10 cellular contexts compared by ENCODE assay signal in genomic region chr4:141046255-141046654, GRCh38.
A peak's percentile ranks its signal among the peaks of the same experiment; 100 is the strongest.
DNase-seq lines count a peak whose midpoint lies in the region; ATAC-seq and TF ChIP-seq lines count a peak whose summit lies in the region.
"Had no signal": no experiment of that assay in that cellular context is flagged by ENCODE, and none has a peak within 500 bp of the region (broad histone marks: within the 10 kb centered on the region; RNA-seq: fewer than 3 reads in every experiment).

No MANE protein-coding gene starts in this region.

- no peak overlapping the region for H4K8ac ChIP-seq in mesendoderm (ENCODE audit: low read depth, low read length)

- H3K4me3 ChIP-seq in AG04449 (ENCODE audit: low read depth, low read length) (no peak overlapping the region), epithelial cell of esophagus (ENCODE audit: low read length) (no peak overlapping the region), mesendoderm (ENCODE audit: low read length) (no peak overlapping the region), prostate gland (no peak overlapping the region), suprapubic skin (no peak overlapping the region)
- H3K4me3 ChIP-seq: BLaER1 treated with 17β-estradiol and CSF1 and Interleukin-3, amounts not matched to agents 10 nM and 100 nM had no signal

- POLR2A ChIA-PET in AG04449 (lab: Yijun Ruan, JAX), result interaction anchor here (0.7 to 1.2 kb wide), 4 partner anchors 9 to 151 kb away, joined by 3 to 6 read pairs (median 4); no protein-coding TSS in a partner anchor

- H3K56ac ChIP-seq in mesendoderm (ENCODE audit: low read length), result no peak overlapping the region

- DNase-seq in AG04449 (ENCODE audit: low read depth, low spot score) (peak; percentile 98), M059J (ENCODE audit: low read depth) (peak; percentile 92), epithelial cell of esophagus (ENCODE audit: low read depth) (peak; percentile 93), mesendoderm (peak; percentile 9), prostate gland (ENCODE audit: low spot score) (no peak), DMS53 treated with DMSO at 0.1 percent for 48 hours (lab: John Stamatoyannopoulos, UW; ENCODE audit: unreplicated experiment) (no peak), suprapubic skin (ENCODE audit: low spot score in 2 of 2) (no peak)
- DNase-seq: midbrain had no signal

- CTCF ChIA-PET in AG04449 (lab: Yijun Ruan, JAX), result interaction anchor here (0.8 to 1.6 kb wide), 3 partner anchors 11 to 187 kb away, joined by 3 to 4 read pairs (median 4); no protein-coding TSS in a partner anchor

- H3K79me1 ChIP-seq in mesendoderm (ENCODE audit: low read length), result no peaks in the 10 kb centered on the region

- H3K27me3 ChIP-seq in mesendoderm (ENCODE audit: insufficient read depth, low read length, poor library complexity) (no peaks in the 10 kb centered on the region), prostate gland (replicated peaks; ENCODE audit: insufficient read depth) (no peaks in the 10 kb centered on the region), suprapubic skin (no peaks in the 10 kb centered on the region)
- H3K27me3 ChIP-seq: BLaER1 treated with 17β-estradiol and CSF1 and Interleukin-3, amounts not matched to agents 10 nM and 100 nM had no signal

- no peak for TF ChIP-seq CTCF in AG04449 (IDR thresholded peaks at IDR 0.05; ENCODE audit: insufficient read depth, low read length, missing control alignments)
- TF ChIP-seq CTCF in epithelial cell of esophagus (IDR thresholded peaks at IDR 0.05; ENCODE audit: insufficient read depth, low read depth, low read length, missing control alignments), result no peak
- TF ChIP-seq CTCF in prostate gland (IDR thresholded peaks at IDR 0.05), result no peak
- no peak for TF ChIP-seq CTCF in suprapubic skin (IDR thresholded peaks at IDR 0.05)

- H3K4me2 ChIP-seq in mesendoderm (ENCODE audit: low read length), result no peak overlapping the region
- H3K4me2 ChIP-seq: BLaER1 treated with 17β-estradiol and CSF1 and Interleukin-3, amounts not matched to agents 10 nM and 100 nM had no signal

- H3K9me3 ChIP-seq in prostate gland (no peaks in the 10 kb centered on the region), suprapubic skin (no peaks in the 10 kb centered on the region)

- H3K79me2 ChIP-seq in mesendoderm (ENCODE audit: control insufficient read depth, insufficient read depth, low read length), result no peaks in the 10 kb centered on the region

- no peak overlapping the region for H3K23ac ChIP-seq in mesendoderm (ENCODE audit: low read length)

- H3K4me1 ChIP-seq in mesendoderm (ENCODE audit: control insufficient read depth, low read depth, low read length) (no peaks in the 10 kb centered on the region), prostate gland (replicated peaks) (no peaks in the 10 kb centered on the region), suprapubic skin (no peaks in the 10 kb centered on the region)
- H3K4me1 ChIP-seq: BLaER1 treated with 17β-estradiol and CSF1 and Interleukin-3, amounts not matched to agents 10 nM and 100 nM had no signal

- H4K5ac ChIP-seq in mesendoderm (ENCODE audit: low read length), result no peak overlapping the region

- no peak overlapping the region for H2AK5ac ChIP-seq in mesendoderm (ENCODE audit: low read length)

- no peak overlapping the region for H3K18ac ChIP-seq in mesendoderm (ENCODE audit: low read length)

- H3K4ac ChIP-seq in mesendoderm (ENCODE audit: low read depth, low read length), result no peak overlapping the region

- no peak for TF ChIP-seq POLR2A in prostate gland (IDR thresholded peaks at IDR 0.05)
- TF ChIP-seq POLR2A in suprapubic skin (IDR thresholded peaks at IDR 0.05), result no peak

- no peak overlapping the region for H3K27ac ChIP-seq in mesendoderm (ENCODE audit: low read depth, low read length)
- H3K27ac ChIP-seq in prostate gland, result no peak overlapping the region
- no peak overlapping the region for H3K27ac ChIP-seq in suprapubic skin
- H3K27ac ChIP-seq: BLaER1 treated with 17β-estradiol and CSF1 and Interleukin-3, amounts not matched to agents 10 nM and 100 nM had no signal

- H3K36me3 ChIP-seq in mesendoderm (ENCODE audit: control insufficient read depth, insufficient read depth, low read length), result no peaks in the 10 kb centered on the region
- no peaks in the 10 kb centered on the region for H3K36me3 ChIP-seq in prostate gland
- H3K36me3 ChIP-seq in suprapubic skin, result no peaks in the 10 kb centered on the region

- no peak for ATAC-seq in GM18909 (IDR thresholded peaks at IDR 0.05; ENCODE audit: poor library complexity, unreplicated experiment)

- H3K9ac ChIP-seq in mesendoderm (ENCODE audit: low read length), result no peak overlapping the region
- H3K9ac ChIP-seq: BLaER1 treated with 17β-estradiol and CSF1 and Interleukin-3, amounts not matched to agents 10 nM and 100 nM had no signal

- H2BK5ac ChIP-seq in mesendoderm (ENCODE audit: low read length), result no peak overlapping the region

- no peak overlapping the region for H2BK15ac ChIP-seq in mesendoderm (replicated peaks; ENCODE audit: low read depth)

- no CpG with 5 or more reads among the region's 3 CpGs for WGBS in mesendoderm (ENCODE audit: extremely low coverage, insufficient coverage, low lambda C conversion rate)
- WGBS in prostate gland, result 40% methylated on average over 3 of the region's 3 CpGs
- WGBS in suprapubic skin, result 24% methylated on average over 3 of the region's 3 CpGs

- no peak for TF ChIP-seq EP300 in suprapubic skin (IDR thresholded peaks at IDR 0.05)

- no peak overlapping the region for H2BK120ac ChIP-seq in mesendoderm (ENCODE audit: low read depth, low read length)

- intact Hi-C loops in prostate gland (cut with DNase I), result no loop called here

Comparison
In these comparisons a context has a peak if more than half of its experiments do, and no peak if none do; other contexts are left out.
1. DNase-seq: peak in AG04449 (single experiment), M059J (single experiment), epithelial cell of esophagus (single experiment) and mesendoderm (single experiment); none in prostate gland (single experiment), DMS53 treated with DMSO at 0.1 percent for 48 hours (single experiment) and suprapubic skin (0 of 2).